In the genomic region with DNA sequence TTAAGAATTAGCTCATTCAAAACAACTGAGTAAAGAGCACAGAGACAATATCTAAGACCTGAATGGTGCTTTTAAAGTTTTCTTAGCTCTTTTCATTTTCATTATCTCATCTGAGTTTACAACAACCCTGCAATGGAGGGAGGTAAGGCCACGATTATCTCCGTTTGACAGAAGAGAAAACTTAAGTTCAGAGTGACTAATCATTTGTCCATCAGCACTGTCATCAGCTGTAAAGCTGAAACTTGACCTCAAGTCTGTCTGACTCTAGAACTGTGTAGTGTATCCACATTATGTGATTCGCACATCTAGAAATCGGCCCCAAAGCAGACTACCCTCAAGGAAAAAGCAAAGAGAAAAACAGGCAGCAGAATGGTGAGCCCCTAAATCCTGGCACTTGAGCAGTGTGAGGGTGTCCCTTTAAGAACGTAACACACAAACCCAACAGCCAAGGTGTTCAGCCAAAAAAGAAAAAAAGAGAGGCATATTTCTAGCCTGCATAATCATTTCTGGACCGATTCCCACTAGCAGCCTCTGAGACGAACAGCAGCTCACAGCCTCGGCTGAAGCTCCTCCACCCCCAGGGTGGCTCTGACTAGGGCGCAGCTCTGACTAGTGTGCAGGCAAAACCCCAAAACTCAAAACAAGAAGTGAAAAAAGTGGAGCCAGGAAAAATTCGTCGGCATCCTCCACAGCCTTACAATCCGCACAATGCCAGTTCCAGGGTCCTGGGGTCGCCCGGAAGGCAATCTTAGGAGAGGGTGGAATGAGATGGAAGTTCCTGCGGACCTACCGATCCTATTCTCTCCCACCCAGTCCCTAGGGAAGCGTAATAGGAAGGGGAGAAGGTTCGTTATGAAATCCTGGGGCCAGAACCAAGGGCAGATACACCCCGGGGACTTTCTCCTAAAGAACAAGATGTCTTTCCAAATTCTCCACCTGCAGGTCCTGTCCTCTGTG, we compare ENCODE assay signal across 9 cellular contexts. TPM values are rescaled to one million over a fixed set of nuclear protein-coding genes. Genes with fewer than 3 reads are reported as not detected.
DNase-seq lines count a peak whose midpoint lies in the region; ATAC-seq and TF ChIP-seq lines count a peak whose summit lies in the region.
"Had no signal": no experiment of that assay in that cellular context is flagged by ENCODE, and none has a peak within 500 bp of the region (broad histone marks: within the 10 kb centered on the region; RNA-seq: fewer than 3 reads in every experiment).

No MANE protein-coding gene starts in this region.

- H3K27me3 Mint-ChIP-seq in endodermal cell (ENCODE audit: insufficient read depth), result peaks cover 67% of the 10 kb centered on the region
- H3K27me3 Mint-ChIP-seq in T-helper 2 cell treated with Interferon-gamma antibody and Interleukin-4, amounts not matched to agents 5 μg/mL and 100 μg/mL, for 36 hours (ENCODE audit: low read depth), result peaks cover 49% of the 10 kb centered on the region

- H3K27ac Mint-ChIP-seq in endodermal cell, result no peak overlapping the region
- H3K27ac Mint-ChIP-seq in T-helper 2 cell treated with Interferon-gamma antibody and Interleukin-4, amounts not matched to agents 5 μg/mL and 100 μg/mL, for 36 hours, result no peak overlapping the region

- no peaks in the 10 kb centered on the region for H3K9me3 Mint-ChIP-seq in endodermal cell
- H3K9me3 Mint-ChIP-seq in T-helper 2 cell treated with Interferon-gamma antibody and Interleukin-4, amounts not matched to agents 5 μg/mL and 100 μg/mL, for 36 hours, result no peaks in the 10 kb centered on the region

- no peak overlapping the region for H3K9ac ChIP-seq in endodermal cell (ENCODE audit: extremely low read depth, low read length, poor library complexity, severe bottlenecking)

- TF ChIP-seq CTCF in endodermal cell (conservative IDR thresholded peaks at IDR 0.05) (no peak), thyroid gland (IDR thresholded peaks at IDR 0.05) (no peak)

- intact Hi-C loops in thyroid gland (cut with DNase I), result loop anchor here (10.0 kb wide), 2 partner anchors 86 to 234 kb away; no protein-coding TSS in a partner anchor

- peaks cover 4% of the 10 kb centered on the region for H3K4me1 ChIP-seq in endodermal cell (ENCODE audit: control insufficient read depth, insufficient read depth, low read length)
- peaks cover 26 to 30% of the 10 kb centered on the region in 2 donors for H3K4me1 ChIP-seq in thyroid gland

- no peak overlapping the region for H3K27ac ChIP-seq in endodermal cell (ENCODE audit: low read depth, low read length)
- H3K27ac ChIP-seq in thyroid gland, result peak overlapping the region; percentile 70 to 95 (median 86)
- H3K27ac ChIP-seq: SK-N-MC had no signal

- H3K27me3 ChIP-seq in endodermal cell (ENCODE audit: control insufficient read depth, insufficient read depth, low read length, poor library complexity, severe bottlenecking) (peaks cover 71% of the 10 kb centered on the region), thyroid gland (no peaks in the 10 kb centered on the region)

- WGBS in endodermal cell (ENCODE audit: insufficient coverage in 1 of 2, insufficient read length in 1 of 2), 2 experiments, result 88 to 91% methylated on average over 6 to 16 of the region's 19 CpGs
- 25 to 42% methylated on average over 19 of the region's 19 CpGs for WGBS in thyroid gland, 2 donors

- H3K4me3 ChIP-seq in endodermal cell (ENCODE audit: low read length) (no peak overlapping the region), thyroid gland (replicated peaks in 1 of 3) (peak overlapping the region; percentile 72 to 81 (median 77))

- no peak for ATAC-seq in GM21515 (IDR thresholded peaks at IDR 0.05; ENCODE audit: unreplicated experiment)
- ATAC-seq in GM18519 (IDR thresholded peaks at IDR 0.05; ENCODE audit: low FRiP score, unreplicated experiment), result no peak
- ATAC-seq in HG03139 (IDR thresholded peaks at IDR 0.05; ENCODE audit: unreplicated experiment), result no peak

- DNase-seq in OCI-M1 (lab: John Stamatoyannopoulos, UW), result peak; percentile 83
- DNase-seq in endodermal cell, result peak; percentile 47
- peak; percentile 51 for DNase-seq in midbrain (lab: John Stamatoyannopoulos, UW)
- peak; percentile 65 to 76 for DNase-seq in thyroid gland
- no peak for DNase-seq in T-helper 2 cell treated with Interferon-gamma antibody and Interleukin-4, amounts not matched to agents 5 μg/mL and 100 μg/mL, for 36 hours (ENCODE audit: low spot score)

- peaks cover 18% of the 10 kb centered on the region for H3K4me1 Mint-ChIP-seq in endodermal cell
- peaks cover 2% of the 10 kb centered on the region for H3K4me1 Mint-ChIP-seq in T-helper 2 cell treated with Interferon-gamma antibody and Interleukin-4, amounts not matched to agents 5 μg/mL and 100 μg/mL, for 36 hours (ENCODE audit: low read depth)

- peak overlapping the region; percentile 65 for H3K4me3 Mint-ChIP-seq in endodermal cell
- H3K4me3 Mint-ChIP-seq in T-helper 2 cell treated with Interferon-gamma antibody and Interleukin-4, amounts not matched to agents 5 μg/mL and 100 μg/mL, for 36 hours, result no peak overlapping the region

- no peaks in the 10 kb centered on the region for H3K36me3 ChIP-seq in endodermal cell (ENCODE audit: control insufficient read depth, insufficient read depth, low read length)
- no peaks in the 10 kb centered on the region for H3K36me3 ChIP-seq in thyroid gland

- H3K36me3 Mint-ChIP-seq in endodermal cell (ENCODE audit: low read depth), result no peaks in the 10 kb centered on the region
- no peaks in the 10 kb centered on the region for H3K36me3 Mint-ChIP-seq in T-helper 2 cell treated with Interferon-gamma antibody and Interleukin-4, amounts not matched to agents 5 μg/mL and 100 μg/mL, for 36 hours (ENCODE audit: low read depth)

- TF ChIP-seq POLR2A in thyroid gland (IDR thresholded peaks at IDR 0.05), result peak in 1 of 2 donors; percentile 46

- H3K9me3 ChIP-seq in endodermal cell (ENCODE audit: control insufficient read depth, low read length), result no peaks in the 10 kb centered on the region
- H3K9me3 ChIP-seq in thyroid gland, result no peaks in the 10 kb centered on the region

RNA-seq across cellular contexts. Expression of a gene that starts 1.5 kb away (rescaled TPM):
- total RNA-seq in endodermal cell (1 to 10 TPM in 1 of 2 donors, under 1 TPM in 1; 0.64 to 1.5 TPM), thyroid gland (100 to 1,000 TPM in 1 of 4 donors, 10 to 100 TPM in 3; 44.1 to 120 (median 67.4) TPM)
- polyA plus RNA-seq in endodermal cell (2013, experiment 1 of 2), result 5.1 TPM
- 6.2 TPM for polyA plus RNA-seq in endodermal cell (2013, experiment 2 of 2)

Comparison
In these comparisons a context has a peak if more than half of its experiments do, and no peak if none do; other contexts are left out.
1. RNA of a gene that starts 1.5 kb away (total RNA-seq): 44.1 to 120 TPM in thyroid gland; 0.64 to 1.5 TPM in endodermal cell; every median in the first group is over 10 times any median in the second.